21 cellular contexts compared by ENCODE assay signal in genomic region chr10:133209117-133209516, GRCh38. TPM values are rescaled to one million over a fixed set of nuclear protein-coding genes. Genes with fewer than 3 reads are reported as not detected.
DNase-seq lines count a peak whose midpoint lies in the region; ATAC-seq, FAIRE-seq and TF ChIP-seq lines count a peak whose summit lies in the region.
"Had no signal": no experiment of that assay in that cellular context is flagged by ENCODE, and none has a peak within 500 bp of the region (broad histone marks: within the 10 kb centered on the region; RNA-seq: fewer than 3 reads in every experiment).

No MANE protein-coding gene starts in this region.

- POLR2A ChIA-PET in HEK293 (lab: Yijun Ruan, JAX), result no interaction called here
- POLR2A ChIA-PET in H1 (lab: Charles Lee; ENCODE audit: partially characterized antibody), result no interaction called here

- H2AFZ ChIP-seq in H1 (ENCODE audit: low read length), result no peak overlapping the region
- no peak overlapping the region for H2AFZ ChIP-seq in trophoblast cell (ENCODE audit: insufficient read depth, low read length, poor library complexity)
- H2AFZ ChIP-seq: GM23338 had no signal

- peaks cover 2 to 12% of the 10 kb centered on the region in 2 experiments for H4K20me1 ChIP-seq in H1 (replicated peaks in 1 of 2; ENCODE audit: control insufficient read depth in 1 of 2, insufficient read depth in 2 of 2, low read length in 2 of 2)

- no peak for TF ChIP-seq RAD21 in H1 (IDR thresholded peaks at IDR 0.05 in 1 of 2, conservative IDR thresholded peaks at IDR 0.05 in 1 of 2; ENCODE audit: low read depth in 2 of 2, low read length in 2 of 2)

- H3K79me1 ChIP-seq in H1 (ENCODE audit: low read depth, low read length) (no peaks in the 10 kb centered on the region), trophoblast cell (ENCODE audit: low read length) (no peaks in the 10 kb centered on the region)

- H3K4me3 ChIP-seq in HEK293 (ENCODE audit: low read depth, low read length) (no peak overlapping the region), H1 (ENCODE audit: extremely low read depth in 1 of 4, insufficient read depth in 2 of 4, low read depth in 3 of 4, low read length in 4 of 4) (no peak overlapping the region), trophoblast cell (ENCODE audit: low read depth, low read length) (peak overlapping the region; percentile 47)
- H3K4me3 ChIP-seq: GM23338, HAP-1 had no signal

- H3K27ac ChIP-seq in HEK293 (ENCODE audit: extremely low read depth, low read depth, low read length), result no peak overlapping the region
- peak overlapping the region; percentile 10; the same call in 1 of the 2 replicates for H3K27ac ChIP-seq in H1 (ENCODE audit: low read depth, low read length)
- no peak overlapping the region for H3K27ac ChIP-seq in trophoblast cell (ENCODE audit: low read depth, low read length)

- no peak for ATAC-seq in GM21723 (IDR thresholded peaks at IDR 0.05; ENCODE audit: unreplicated experiment)
- ATAC-seq: GM23338 had no signal

- H3K79me2 ChIP-seq in H1 (ENCODE audit: control insufficient read depth in 1 of 2, insufficient read depth in 2 of 2, low read length in 2 of 2) (no peaks in the 10 kb centered on the region), trophoblast cell (ENCODE audit: control insufficient read depth, insufficient read depth, low read length, poor library complexity) (no peaks in the 10 kb centered on the region)

- TF ChIP-seq CTCF in HEK293 (tag by site-specific recombination; IDR thresholded peaks at IDR 0.05) (no peak), H1 (IDR thresholded peaks at IDR 0.05; ENCODE audit: control extremely low read depth in 1 of 3, insufficient read depth in 1 of 3, low read depth in 1 of 3, low read length in 3 of 3) (no peak)

- H2BK12ac ChIP-seq in H1 (ENCODE audit: low read depth, low read length) (peak overlapping the region; percentile 43; the same call in 1 of the 2 replicates), trophoblast cell (ENCODE audit: low read length) (no peak overlapping the region)

- TF ChIP-seq EP300 in H1 (IDR thresholded peaks at IDR 0.05; ENCODE audit: borderline replicate concordance in 1 of 2, low read depth in 2 of 2, low read length in 2 of 2), result no peak

- WGBS in H1 (ENCODE audit: extremely low coverage in 1 of 2, insufficient coverage in 1 of 2, insufficient read length in 1 of 2, insufficient replicate concordance in 2 of 2, low coverage in 1 of 2, low lambda C conversion rate in 2 of 2, missing lambda C conversion rate in 1 of 2), 2 experiments, result 93% methylated on average over 14 of the region's 14 CpGs; no CpG with 5 or more reads in 1 of the 2 experiments
- 100% methylated on average over 6 of the region's 14 CpGs for WGBS in trophoblast cell (ENCODE audit: extremely low coverage, insufficient coverage, insufficient read length)

- H3K36me3 ChIP-seq in HEK293 (ENCODE audit: control insufficient read depth in 2 of 2, insufficient read depth in 1 of 2, low read length in 2 of 2), result no peaks in the 10 kb centered on the region
- H3K36me3 ChIP-seq in H1 (ENCODE audit: control insufficient read depth in 2 of 4, insufficient read depth in 4 of 4, low read length in 3 of 4), result peaks cover 0 to 3% (median 0%) of the 10 kb centered on the region in 4 experiments; a peak in 2 of 8 replicates
- H3K36me3 ChIP-seq in trophoblast cell (ENCODE audit: control insufficient read depth in 1 of 2, insufficient read depth in 2 of 2, low read length in 2 of 2), result no peaks in the 10 kb centered on the region
- H3K36me3 ChIP-seq: HAP-1 had no signal

- H2AK5ac ChIP-seq in H1 (ENCODE audit: low read depth, low read length) (peak overlapping the region; percentile 95), trophoblast cell (ENCODE audit: low read length) (no peak overlapping the region)

- FAIRE-seq in HTR-8/SVneo (lab: Jason Lieb, UNC) (peak; percentile 36), H1 (lab: Jason Lieb, UNC) (no peak)
- FAIRE-seq: G401.6, GM12892, H54 had no signal

- no peak overlapping the region for H4K12ac ChIP-seq in trophoblast cell (ENCODE audit: low read depth, low read length)

- 0 out of 2 replicates have a peak overlapping the region, but pooled peaks have one; percentile 25 for H4K8ac ChIP-seq in H1 (ENCODE audit: extremely low read depth, insufficient read depth, low read length)
- no peak overlapping the region for H4K8ac ChIP-seq in trophoblast cell (ENCODE audit: low read depth, low read length)

- H4K91ac ChIP-seq in H1 (replicated peaks; ENCODE audit: insufficient read length, low read length) (peak overlapping the region; percentile 74), trophoblast cell (ENCODE audit: low read depth, low read length) (no peak overlapping the region)

- H3K4me2 ChIP-seq in H1 (ENCODE audit: insufficient read depth in 1 of 2, low read depth in 2 of 2, low read length in 2 of 2) (no peak overlapping the region), trophoblast cell (ENCODE audit: low read length) (no peak overlapping the region)
- H3K4me2 ChIP-seq: GM23338 had no signal

- no peak overlapping the region for H3K56ac ChIP-seq in H1 (replicated peaks; ENCODE audit: insufficient read length, low read depth, low read length)

- H2BK5ac ChIP-seq in H1 (ENCODE audit: low read depth, low read length) (peak overlapping the region; percentile 63), trophoblast cell (ENCODE audit: low read depth, low read length, poor library complexity) (no peak overlapping the region)

- H3K9me3 ChIP-seq in HEK293 (ENCODE audit: control insufficient read depth, insufficient read depth, low read depth, low read length), result no peaks in the 10 kb centered on the region
- H3K9me3 ChIP-seq in H1 (ENCODE audit: insufficient read depth in 2 of 2, low read depth in 1 of 2, low read length in 1 of 2), result no peaks in the 10 kb centered on the region; a peak in 1 of 4 replicates
- peaks cover 14% of the 10 kb centered on the region for H3K9me3 ChIP-seq in trophoblast cell (ENCODE audit: insufficient read depth, low read depth, low read length)
- H3K9me3 ChIP-seq: HAP-1 had no signal

- H3K4me1 ChIP-seq in HEK293 (ENCODE audit: control insufficient read depth, insufficient read depth, low read length) (no peaks in the 10 kb centered on the region; the same call in 1 of the 2 replicates), H1 (replicated peaks in 1 of 4; ENCODE audit: control insufficient read depth in 3 of 4, insufficient read depth in 4 of 4, low read length in 3 of 4) (no peaks in the 10 kb centered on the region), trophoblast cell (ENCODE audit: control insufficient read depth in 1 of 2, insufficient read depth in 2 of 2, low read length in 2 of 2) (no peaks in the 10 kb centered on the region)
- H3K4me1 ChIP-seq: HAP-1 had no signal

- DNase-seq in HTR-8/SVneo (ENCODE audit: insufficient read length, low spot score) (no peak), H1 (ENCODE audit: low read depth in 1 of 2, low spot score in 2 of 2) (no peak), trophoblast cell (no peak), T-helper 1 cell (no peak), OCI-M1 (lab: John Stamatoyannopoulos, UW) (no peak)
- DNase-seq: C1 segment of cervical spinal cord, Calu3, COR-L47, DMS153, DND-41 had no signal

- H3K27me3 ChIP-seq in H1 (replicated peaks in 1 of 4; ENCODE audit: control insufficient read depth in 3 of 4, extremely low read depth in 1 of 4, insufficient read depth in 3 of 4, low read length in 3 of 4) (no peaks in the 10 kb centered on the region; a peak in 1 of 7 replicates), trophoblast cell (ENCODE audit: insufficient read depth, low read length) (no peaks in the 10 kb centered on the region)

- CTCF ChIA-PET in HEK293 (lab: Yijun Ruan, JAX) (no interaction called here), H1 (lab: Charles Lee; ENCODE audit: partially characterized antibody) (no interaction called here)

- H2BK15ac ChIP-seq in H1 (ENCODE audit: low read length), result 0 out of 2 replicates have a peak overlapping the region, but pooled peaks have one; percentile 92

- H3K18ac ChIP-seq in H1 (ENCODE audit: extremely low read depth, low read length) (no peak overlapping the region), trophoblast cell (ENCODE audit: low read length) (no peak overlapping the region)

- no peak overlapping the region for H4K5ac ChIP-seq in H1 (ENCODE audit: insufficient read length, low read depth, low read length)

- H3K14ac ChIP-seq in H1 (ENCODE audit: insufficient read length) (peak overlapping the region; percentile 57), trophoblast cell (ENCODE audit: low read length) (no peak overlapping the region)

- H3K23ac ChIP-seq in H1 (ENCODE audit: insufficient read length) (peak overlapping the region; percentile 21), trophoblast cell (ENCODE audit: low read length) (no peak overlapping the region)

- peak overlapping the region; percentile 75; the same call in 1 of the 2 replicates for H2BK20ac ChIP-seq in H1 (ENCODE audit: low read length)

- H3K4ac ChIP-seq in H1 (replicated peaks; ENCODE audit: insufficient read length, low read depth, low read length), result peak overlapping the region; percentile 69
- no peak overlapping the region for H3K4ac ChIP-seq in trophoblast cell (ENCODE audit: low read depth, low read length)

- H2BK120ac ChIP-seq in H1 (replicated peaks; ENCODE audit: low read depth, low read length) (no peak overlapping the region), trophoblast cell (ENCODE audit: insufficient read depth, low read length, poor library complexity) (no peak overlapping the region)

- peaks cover 8% of the 10 kb centered on the region for H3K23me2 ChIP-seq in H1 (ENCODE audit: low read depth, low read length)

- H3K9ac ChIP-seq in H1 (replicated peaks in 1 of 4; ENCODE audit: extremely low read depth in 1 of 4, low read depth in 3 of 4, low read length in 3 of 4), result no peak overlapping the region
- H3K9ac ChIP-seq in trophoblast cell (ENCODE audit: low read length), result no peak overlapping the region

- no peak for TF ChIP-seq POLR2A in H1 (IDR thresholded peaks at IDR 0.05; ENCODE audit: control extremely low read depth in 1 of 2, low read depth in 2 of 2, low read length in 2 of 2)

RNA-seq across cellular contexts. Expression of gene UTF1, which starts 20.9 kb away (rescaled TPM):
- 21.7 and 21.8 TPM in 2 replicates for total RNA-seq in H1 (2021; fragmentation: NEBNext Ultra II Directional; extraction: Animal tissue kit (Norgen Biotek cat#: 25700))
- 0.47 and 0.97 TPM in 2 replicates for polyA plus RNA-seq in H1 (2011; rRNA removed)
- polyA plus RNA-seq in H1 (2011; cell fraction: cytosol; rRNA removed), result 0.56 TPM
- 3.0 TPM for polyA plus RNA-seq in H1 (2011; cell fraction: nucleus; rRNA removed)
- 4.6 to 12.2 TPM (median 10.6 TPM) in 4 replicates for polyA plus RNA-seq in H1 (2012, experiment 1 of 2)
- 0.80 TPM for polyA plus RNA-seq in H1 (2012, experiment 2 of 2)
- polyA plus RNA-seq in H1 (2013, experiment 1 of 2), result 23.8 TPM
- 24.8 TPM for polyA plus RNA-seq in H1 (2013, experiment 2 of 2)
- polyA minus RNA-seq in H1 (2011; rRNA and poly(A)+ RNA removed), result not detected in 2 replicates
- 6.3 TPM for polyA minus RNA-seq in H1 (2011; cell fraction: cytosol; rRNA and poly(A)+ RNA removed)
- polyA minus RNA-seq in H1 (2011; cell fraction: nucleus; rRNA and poly(A)+ RNA removed), result 4.3 TPM
- polyA plus RNA-seq in trophoblast cell (2013), result 0.25 and 0.31 TPM in 2 replicates
- total RNA-seq: A172; A673; Calu3; CD4-positive, alpha-beta memory T cell had no signal
- polyA plus RNA-seq: BJ; CD4-positive, alpha-beta memory T cell had no signal

RNA-seq across cellular contexts. Expression of gene VENTX, which starts 28.5 kb away (rescaled TPM):
- total RNA-seq in H1 (2021; fragmentation: NEBNext Ultra II Directional; extraction: Animal tissue kit (Norgen Biotek cat#: 25700)), result 4.7 and 5.6 TPM in 2 replicates
- 5.6 and 7.8 TPM in 2 replicates for polyA plus RNA-seq in H1 (2011; rRNA removed)
- 4.6 TPM for polyA plus RNA-seq in H1 (2011; cell fraction: cytosol; rRNA removed)
- 17.4 TPM for polyA plus RNA-seq in H1 (2011; cell fraction: nucleus; rRNA removed)
- 3.4 to 5.9 TPM (median 5.1 TPM) in 4 replicates for polyA plus RNA-seq in H1 (2012, experiment 1 of 2)
- 3.8 TPM for polyA plus RNA-seq in H1 (2012, experiment 2 of 2)
- polyA plus RNA-seq in H1 (2013, experiment 1 of 2), result 3.8 TPM
- polyA plus RNA-seq in H1 (2013, experiment 2 of 2), result 3.5 TPM
- 1.6 and 1.7 TPM in 2 replicates for polyA minus RNA-seq in H1 (2011; rRNA and poly(A)+ RNA removed)
- polyA minus RNA-seq in H1 (2011; cell fraction: cytosol; rRNA and poly(A)+ RNA removed), result 5.8 TPM
- 6.0 TPM for polyA minus RNA-seq in H1 (2011; cell fraction: nucleus; rRNA and poly(A)+ RNA removed)
- 0.14 and 0.19 TPM in 2 replicates for polyA plus RNA-seq in trophoblast cell (2013)
- total RNA-seq: A172; A673; Calu3; CD4-positive, alpha-beta memory T cell had no signal
- polyA plus RNA-seq: BJ; CD4-positive, alpha-beta memory T cell had no signal

RNA-seq across cellular contexts. Expression of gene KNDC1, which starts 49.1 kb away (rescaled TPM):
- total RNA-seq in H1 (2021; fragmentation: NEBNext Ultra II Directional; extraction: Animal tissue kit (Norgen Biotek cat#: 25700)), result 16.7 and 19.3 TPM in 2 replicates
- 7.5 and 10.4 TPM in 2 replicates for polyA plus RNA-seq in H1 (2011; rRNA removed)
- 8.2 TPM for polyA plus RNA-seq in H1 (2011; cell fraction: cytosol; rRNA removed)
- 24.2 TPM for polyA plus RNA-seq in H1 (2011; cell fraction: nucleus; rRNA removed)
- 10.6 to 18.0 TPM (median 14.3 TPM) in 4 replicates for polyA plus RNA-seq in H1 (2012, experiment 1 of 2)
- 7.0 TPM for polyA plus RNA-seq in H1 (2012, experiment 2 of 2)
- 6.2 TPM for polyA plus RNA-seq in H1 (2013, experiment 1 of 2)
- polyA plus RNA-seq in H1 (2013, experiment 2 of 2), result 5.8 TPM
- polyA minus RNA-seq in H1 (2011; rRNA and poly(A)+ RNA removed), result 14.2 and 17.3 TPM in 2 replicates
- 9.8 TPM for polyA minus RNA-seq in H1 (2011; cell fraction: cytosol; rRNA and poly(A)+ RNA removed)
- polyA minus RNA-seq in H1 (2011; cell fraction: nucleus; rRNA and poly(A)+ RNA removed), result 27.6 TPM
- polyA plus RNA-seq in trophoblast cell (2013), result 0.71 and 0.75 TPM in 2 replicates
- total RNA-seq: A673 had no signal
